In genomic region chr15:70376031-70376928, GRCh38 we compare ENCODE assay signal across 12 cellular contexts.
DNase-seq lines count a peak whose midpoint lies in the region; ATAC-seq and TF ChIP-seq lines count a peak whose summit lies in the region.
"Had no signal": no experiment of that assay in that cellular context is flagged by ENCODE, and none has a peak within 500 bp of the region (broad histone marks: within the 10 kb centered on the region; RNA-seq: fewer than 3 reads in every experiment).

No MANE protein-coding gene starts in this region.

- DNase-seq in activated CD8-positive, alpha-beta T cell treated with anti-CD3 and anti-CD28 coated beads, Interleukin-2, amount 10 ng/mL, durations not matched to agents 7 days and 5 days = peak; percentile 12
- DNase-seq in activated CD8-positive, alpha-beta T cell treated with anti-CD3 and anti-CD28 coated beads for 36 hours = no peak
- DNase-seq in mammary epithelial cell = no peak
- DNase-seq in left kidney (ENCODE audit: low read depth, low spot score) = peak; percentile 40
- DNase-seq in transverse colon = no peak
- DNase-seq in stimulated activated effector memory CD8-positive, alpha-beta T cell treated with anti-CD3 and anti-CD28 coated beads, Interleukin-12 subunit alpha, Interleukin-12 subunit beta, amount 100 ng/mL, for 72 hours (ENCODE audit: low spot score in 2 of 2) = no peak
- DNase-seq in activated CD4-positive, alpha-beta T cell treated with anti-CD3 and anti-CD28 coated beads for 1 hour = no peak
- DNase-seq: stimulated activated CD4-positive, alpha-beta T cell treated with anti-CD3 and anti-CD28 coated beads, Interleukin-12 subunit alpha, Interleukin-12 subunit beta, amount 100 ng/mL, for 4 hours; T-helper 9 cell had no signal

- H3K4me1 ChIP-seq in mammary epithelial cell (ENCODE audit: insufficient read depth, low read length) (peaks cover 30% of the 10 kb centered on the region), transverse colon (peaks cover 0 to 8% (median 7%) of the 10 kb centered on the region in 4 donors)

- H3K27me3 Mint-ChIP-seq in activated CD8-positive, alpha-beta T cell treated with anti-CD3 and anti-CD28 coated beads, Interleukin-2, amount 10 ng/mL, durations not matched to agents 7 days and 5 days (ENCODE audit: low read depth) = peaks cover 54% of the 10 kb centered on the region
- H3K27me3 Mint-ChIP-seq in activated CD8-positive, alpha-beta T cell treated with anti-CD3 and anti-CD28 coated beads for 36 hours = peaks cover 11% of the 10 kb centered on the region

- H3K4me1 Mint-ChIP-seq in activated CD8-positive, alpha-beta T cell treated with anti-CD3 and anti-CD28 coated beads, Interleukin-2, amount 10 ng/mL, durations not matched to agents 7 days and 5 days (ENCODE audit: low read depth) = no peaks in the 10 kb centered on the region
- H3K4me1 Mint-ChIP-seq in activated CD8-positive, alpha-beta T cell treated with anti-CD3 and anti-CD28 coated beads for 36 hours (ENCODE audit: low read depth) = no peaks in the 10 kb centered on the region
- H3K4me1 Mint-ChIP-seq in stimulated activated effector memory CD8-positive, alpha-beta T cell treated with anti-CD3 and anti-CD28 coated beads, Interleukin-12 subunit alpha, Interleukin-12 subunit beta, amount 100 ng/mL, for 72 hours = peaks cover 6% of the 10 kb centered on the region

- 59% methylated on average over 9 of the region's 12 CpGs for WGBS in mammary epithelial cell (ENCODE audit: low coverage, missing lambda C conversion rate)
- 43 to 69% methylated on average over 2 to 12 of the region's 12 CpGs for WGBS in transverse colon (ENCODE audit: low coverage in 1 of 2), 2 donors

- no peaks in the 10 kb centered on the region for H3K36me3 ChIP-seq in mammary epithelial cell (ENCODE audit: insufficient read depth, low read length)
- H3K36me3 ChIP-seq in transverse colon = no peaks in the 10 kb centered on the region
- H3K36me3 ChIP-seq: heart left ventricle had no signal

- TF ChIP-seq POLR2A in transverse colon (IDR thresholded peaks at IDR 0.05) = no peak

- no peak for TF ChIP-seq CTCF in activated CD8-positive, alpha-beta T cell treated with anti-CD3 and anti-CD28 coated beads for 36 hours (IDR thresholded peaks at IDR 0.05)
- TF ChIP-seq CTCF in mammary epithelial cell (conservative IDR thresholded peaks at IDR 0.05 in 1 of 2, IDR thresholded peaks at IDR 0.05 in 1 of 2; ENCODE audit: extremely low read depth in 1 of 2, insufficient read depth in 1 of 2, low read depth in 1 of 2, low read length in 2 of 2) = no peak
- no peak for TF ChIP-seq CTCF in transverse colon (IDR thresholded peaks at IDR 0.05)

- H4K20me1 ChIP-seq in mammary epithelial cell (ENCODE audit: insufficient read depth, low read length) = no peaks in the 10 kb centered on the region

- no peaks in the 10 kb centered on the region for H3K9me3 ChIP-seq in mammary epithelial cell (replicated peaks; ENCODE audit: insufficient read depth, low read length)
- H3K9me3 ChIP-seq in transverse colon = no peaks in the 10 kb centered on the region
- H3K9me3 ChIP-seq: heart left ventricle had no signal

- no peak overlapping the region for H3K9ac ChIP-seq in mammary epithelial cell (ENCODE audit: insufficient read depth, low read length)

- H3K4me2 ChIP-seq in mammary epithelial cell (ENCODE audit: insufficient read depth, low read depth, low read length) = peak overlapping the region; percentile 86

- dilution Hi-C loops in mammary epithelial cell (cut with HindIII; ENCODE audit: low sequenced_read_pairs) = no loop called here

- no peak for ATAC-seq in activated CD8-positive, alpha-beta T cell treated with anti-CD3 and anti-CD28 coated beads, Interleukin-2, amount 10 ng/mL, durations not matched to agents 7 days and 5 days
- no peak for ATAC-seq in activated CD8-positive, alpha-beta T cell treated with anti-CD3 and anti-CD28 coated beads for 36 hours
- ATAC-seq in GM19328 (IDR thresholded peaks at IDR 0.05; ENCODE audit: unreplicated experiment) = no peak
- ATAC-seq in stimulated activated effector memory CD8-positive, alpha-beta T cell treated with anti-CD3 and anti-CD28 coated beads, Interleukin-12 subunit alpha, Interleukin-12 subunit beta, amount 100 ng/mL, for 72 hours = no peak

- H3K4me3 ChIP-seq in mammary epithelial cell (replicated peaks in 1 of 3; ENCODE audit: insufficient read depth in 1 of 3, low read depth in 2 of 3, low read length in 3 of 3) (peak overlapping the region in 1 of 3 experiments; percentile 24), transverse colon (no peak overlapping the region)

- H3K9me3 Mint-ChIP-seq in activated CD8-positive, alpha-beta T cell treated with anti-CD3 and anti-CD28 coated beads, Interleukin-2, amount 10 ng/mL, durations not matched to agents 7 days and 5 days (ENCODE audit: insufficient read depth) = no peaks in the 10 kb centered on the region
- H3K9me3 Mint-ChIP-seq in activated CD8-positive, alpha-beta T cell treated with anti-CD3 and anti-CD28 coated beads for 36 hours = peaks cover 2% of the 10 kb centered on the region
- H3K9me3 Mint-ChIP-seq in stimulated activated effector memory CD8-positive, alpha-beta T cell treated with anti-CD3 and anti-CD28 coated beads, Interleukin-12 subunit alpha, Interleukin-12 subunit beta, amount 100 ng/mL, for 72 hours = no peaks in the 10 kb centered on the region

- H3K27me3 ChIP-seq in mammary epithelial cell (ENCODE audit: insufficient read depth, low read length) = no peaks in the 10 kb centered on the region
- H3K27me3 ChIP-seq in transverse colon = peaks cover 6% of the 10 kb centered on the region

- H3K27ac Mint-ChIP-seq in activated CD8-positive, alpha-beta T cell treated with anti-CD3 and anti-CD28 coated beads, Interleukin-2, amount 10 ng/mL, durations not matched to agents 7 days and 5 days = no peak overlapping the region
- no peak overlapping the region for H3K27ac Mint-ChIP-seq in activated CD8-positive, alpha-beta T cell treated with anti-CD3 and anti-CD28 coated beads for 36 hours
- H3K27ac Mint-ChIP-seq in stimulated activated effector memory CD8-positive, alpha-beta T cell treated with anti-CD3 and anti-CD28 coated beads, Interleukin-12 subunit alpha, Interleukin-12 subunit beta, amount 100 ng/mL, for 72 hours = no peak overlapping the region
- H3K27ac Mint-ChIP-seq: activated naive CD8-positive, alpha-beta T cell had no signal

- H2AFZ ChIP-seq in mammary epithelial cell (ENCODE audit: low read depth, low read length) = peak overlapping the region; percentile 77

- BruUV-seq in mammary epithelial cell (replicated peaks; lab: Mats Ljungman, UMichigan) = no TSS peak

- H3K27ac ChIP-seq in mammary epithelial cell (ENCODE audit: insufficient read depth, low read depth, low read length) (no peak overlapping the region), transverse colon (peak overlapping the region in 3 of 4 donors; percentile 11 to 72 (median 27))

- POLR2A ChIA-PET in activated CD8-positive, alpha-beta T cell treated with anti-CD3 and anti-CD28 coated beads, Interleukin-2, amount 10 ng/mL, durations not matched to agents 7 days and 5 days (lab: Charles Lee) = no interaction called here
- POLR2A ChIA-PET in activated CD8-positive, alpha-beta T cell treated with anti-CD3 and anti-CD28 coated beads for 36 hours (lab: Charles Lee) = no interaction called here

- no peaks in the 10 kb centered on the region for H3K79me2 ChIP-seq in mammary epithelial cell (ENCODE audit: insufficient read depth, low read length)

- in situ Hi-C loops in mammary epithelial cell (cut with MboI; ENCODE audit: low sequenced_read_pairs in 2 of 2) = no loop called here
- in situ Hi-C loops in transverse colon (cut with MboI; ENCODE audit: low pct_ligation_motif_present in 1 of 4, low pct_unique_long_range_greater_than_20kb in 1 of 4, low sequenced_read_pairs in 3 of 4) = no loop called here

- H3K36me3 Mint-ChIP-seq in activated CD8-positive, alpha-beta T cell treated with anti-CD3 and anti-CD28 coated beads, Interleukin-2, amount 10 ng/mL, durations not matched to agents 7 days and 5 days (ENCODE audit: low read depth) = no peaks in the 10 kb centered on the region
- no peaks in the 10 kb centered on the region for H3K36me3 Mint-ChIP-seq in activated CD8-positive, alpha-beta T cell treated with anti-CD3 and anti-CD28 coated beads for 36 hours (ENCODE audit: low read depth)
- no peaks in the 10 kb centered on the region for H3K36me3 Mint-ChIP-seq in stimulated activated effector memory CD8-positive, alpha-beta T cell treated with anti-CD3 and anti-CD28 coated beads, Interleukin-12 subunit alpha, Interleukin-12 subunit beta, amount 100 ng/mL, for 72 hours
- H3K36me3 Mint-ChIP-seq: activated naive CD8-positive, alpha-beta T cell had no signal

- H3K4me3 Mint-ChIP-seq in activated CD8-positive, alpha-beta T cell treated with anti-CD3 and anti-CD28 coated beads, Interleukin-2, amount 10 ng/mL, durations not matched to agents 7 days and 5 days = no peak overlapping the region
- H3K4me3 Mint-ChIP-seq in activated CD8-positive, alpha-beta T cell treated with anti-CD3 and anti-CD28 coated beads for 36 hours = no peak overlapping the region
- H3K4me3 Mint-ChIP-seq in stimulated activated effector memory CD8-positive, alpha-beta T cell treated with anti-CD3 and anti-CD28 coated beads, Interleukin-12 subunit alpha, Interleukin-12 subunit beta, amount 100 ng/mL, for 72 hours = no peak overlapping the region
- H3K4me3 Mint-ChIP-seq: activated naive CD8-positive, alpha-beta T cell had no signal

- intact Hi-C loops in activated CD8-positive, alpha-beta T cell treated with anti-CD3 and anti-CD28 coated beads for 36 hours (cut with micrococcal nuclease) = no loop called here
- intact Hi-C loops in mammary epithelial cell (cut with micrococcal nuclease) (loop anchor here (5.0 kb wide), 1 partner anchor 279 kb away; the partner anchor contains the start of gene TLE3), transverse colon (cut with DNase I; ENCODE audit: low total_unique reads) (no loop called here)

- TF ChIP-seq EP300 in transverse colon (IDR thresholded peaks at IDR 0.05; ENCODE audit: low read depth) = no peak

- CTCF ChIA-PET in activated CD8-positive, alpha-beta T cell treated with anti-CD3 and anti-CD28 coated beads, Interleukin-2, amount 10 ng/mL, durations not matched to agents 7 days and 5 days (lab: Charles Lee) = interaction anchor here (2.3 kb wide), 1 partner anchor 91 kb away, joined by 5 read pairs; no protein-coding TSS in a partner anchor
- CTCF ChIA-PET in activated CD8-positive, alpha-beta T cell treated with anti-CD3 and anti-CD28 coated beads for 36 hours (lab: Charles Lee) = interaction anchor here (1.5 kb wide), 1 partner anchor 14 kb away, joined by 4 read pairs; no protein-coding TSS in a partner anchor
- CTCF ChIA-PET in mammary epithelial cell (lab: Charles Lee; ENCODE audit: low non-redundant PET) = no interaction called here

Comparison
In these comparisons a context has a peak if more than half of its experiments do, and no peak if none do; other contexts are left out.
1. DNase-seq: peak in activated CD8-positive, alpha-beta T cell treated with anti-CD3 and anti-CD28 coated beads, Interleukin-2, amount 10 ng/mL, durations not matched to agents 7 days and 5 days (single experiment) and left kidney (single experiment); none in activated CD8-positive, alpha-beta T cell treated with anti-CD3 and anti-CD28 coated beads for 36 hours (single experiment), mammary epithelial cell (single experiment), transverse colon (single experiment), stimulated activated effector memory CD8-positive, alpha-beta T cell treated with anti-CD3 and anti-CD28 coated beads, Interleukin-12 subunit alpha, Interleukin-12 subunit beta, amount 100 ng/mL, for 72 hours (0 of 2) and activated CD4-positive, alpha-beta T cell treated with anti-CD3 and anti-CD28 coated beads for 1 hour (single experiment).